1 cellular context compared by ENCODE assay signal in genomic region chr7:73308665-73309214, GRCh38.
TF ChIP-seq lines count a peak whose summit lies in the region.

Gene NSUN5, minus strand, starts transcription at chr7:73308826. Its CDS starts 36 bp downstream, at chr7:73308790.

TF ChIP-seq in K562, 482 proteins besides CTCF, POLR2A, EP300 and RAD21 (continued from another document and continues in another):
- TF ChIP-seq CHD1 (IDR thresholded peaks at IDR 0.05; ENCODE audit: low read length) (no peak), MTA2 (IDR thresholded peaks at IDR 0.05; ENCODE audit: low read depth) (no peak), ZBTB7A (IDR thresholded peaks at IDR 0.05; ENCODE audit: borderline replicate concordance, control insufficient read depth, low read depth, low read length) (no peak), ELF4 (CRISPR knock-in tag; IDR thresholded peaks at IDR 0.05) (peak; percentile 76; the same call in 1 of the 2 replicates), ZNF696 (CRISPR knock-in tag; conservative IDR thresholded peaks at IDR 0.05) (no peak), CCAR2 (IDR thresholded peaks at IDR 0.05; ENCODE audit: low read depth, low read length) (no peak), ZNF133 (CRISPR knock-in tag; IDR thresholded peaks at IDR 0.05) (no peak), ZNF165 (CRISPR knock-in tag; IDR thresholded peaks at IDR 0.05; ENCODE audit: borderline replicate concordance) (no peak), ATF3 (IDR thresholded peaks at IDR 0.05) (peak; percentile 14; the same call in 1 of the 2 replicates), ATF3 (CRISPR knock-in tag; conservative IDR thresholded peaks at IDR 0.05) (0 out of 2 replicates have a peak, but pooled peaks have one; percentile 40), SRSF3 (IDR thresholded peaks at IDR 0.05; ENCODE audit: insufficient read depth, low read length) (no peak), TOE1 (IDR thresholded peaks at IDR 0.05; ENCODE audit: borderline replicate concordance) (no peak), TOE1 (CRISPR knock-in tag; IDR thresholded peaks at IDR 0.05; ENCODE audit: borderline replicate concordance, low read depth) (no peak), RBM34 (IDR thresholded peaks at IDR 0.05; ENCODE audit: borderline replicate concordance, insufficient read depth, low read length) (no peak), ZBTB1 (CRISPR knock-in tag; IDR thresholded peaks at IDR 0.05; ENCODE audit: borderline replicate concordance, low read depth) (0 out of 2 replicates have a peak, but pooled peaks have one; percentile 25), CXXC5 (CRISPR knock-in tag; IDR thresholded peaks at IDR 0.05) (peak; percentile 97), HIVEP1 (CRISPR knock-in tag; IDR thresholded peaks at IDR 0.05) (no peak), EWSR1 (IDR thresholded peaks at IDR 0.05; ENCODE audit: borderline replicate concordance, low read depth, partially characterized antibody) (no peak), GTF2E2 (tag; IDR thresholded peaks at IDR 0.05) (peak; percentile 71), RHOXF2B (CRISPR knock-in tag; conservative IDR thresholded peaks at IDR 0.05) (no peak), LARP7 (IDR thresholded peaks at IDR 0.05) (no peak), RNF219 (CRISPR knock-in tag; IDR thresholded peaks at IDR 0.05) (no peak), POLR2G (IDR thresholded peaks at IDR 0.05; ENCODE audit: low read depth, low read length) (peak; percentile 96), CHD2 (IDR thresholded peaks at IDR 0.05; ENCODE audit: low read depth, low read length) (no peak), EHMT2 (IDR thresholded peaks at IDR 0.05) (0 out of 2 replicates have a peak, but pooled peaks have one; percentile 55), ZZZ3 (IDR thresholded peaks at IDR 0.05) (no peak), ZNF551 (CRISPR knock-in tag; IDR thresholded peaks at IDR 0.05) (no peak), NCOR1 (IDR thresholded peaks at IDR 0.05) (no peak), MYC (IDR thresholded peaks at IDR 0.05; ENCODE audit: low read depth, low read length) (peak; percentile 95), MYC (CRISPR knock-in tag; IDR thresholded peaks at IDR 0.05; ENCODE audit: borderline replicate concordance, low read depth) (no peak), MAX (CRISPR knock-in tag; IDR thresholded peaks at IDR 0.05) (peak; percentile 97), HINFP (tag; conservative IDR thresholded peaks at IDR 0.05; ENCODE audit: low read depth) (no peak), DLX4 (CRISPR knock-in tag; IDR thresholded peaks at IDR 0.05) (no peak), SREBF1 (IDR thresholded peaks at IDR 0.05; ENCODE audit: borderline replicate concordance, low read depth, low read length) (no peak), SNRNP70 (optimal IDR thresholded peaks at IDR 0.05; ENCODE audit: low read depth, low read length) (no peak), MNT (conservative IDR thresholded peaks at IDR 0.05) (peak; percentile 82 to 93), ADNP (tag; IDR thresholded peaks at IDR 0.05) (no peak), ZNF695 (CRISPR knock-in tag; IDR thresholded peaks at IDR 0.05) (no peak), BRF1 (IDR thresholded peaks at IDR 0.05; ENCODE audit: borderline replicate concordance, extremely low read depth, insufficient read length) (no peak), PBX2 (CRISPR knock-in tag; IDR thresholded peaks at IDR 0.05; ENCODE audit: low read depth) (no peak), PBX2 (tag; conservative IDR thresholded peaks at IDR 0.05; ENCODE audit: low read depth) (no peak), ZNF780A (CRISPR knock-in tag; IDR thresholded peaks at IDR 0.05) (no peak), HES1 (IDR thresholded peaks at IDR 0.05; ENCODE audit: low read depth) (no peak), MLLT1 (IDR thresholded peaks at IDR 0.05) (peak in 1 of 2 experiments; percentile 10; a peak in 1 of 4 replicates), DNMT1 (IDR thresholded peaks at IDR 0.05) (no peak), ATF7 (IDR thresholded peaks at IDR 0.05) (peak; percentile 55; the same call in 1 of the 2 replicates), ZBTB12 (CRISPR knock-in tag; IDR thresholded peaks at IDR 0.05) (no peak), ZNF395 (CRISPR knock-in tag; IDR thresholded peaks at IDR 0.05) (peak; percentile 97), EZH2 (IDR thresholded peaks at IDR 0.05; ENCODE audit: borderline replicate concordance, low read depth, low read length) (no peak), KDM1A (IDR thresholded peaks at IDR 0.05) (no peak), ZNF699 (CRISPR knock-in tag; IDR thresholded peaks at IDR 0.05; ENCODE audit: insufficient replicate concordance) (no peak), MTA3 (IDR thresholded peaks at IDR 0.05; ENCODE audit: borderline replicate concordance) (peak; percentile 16; the same call in 1 of the 2 replicates), NFIX (CRISPR knock-in tag; IDR thresholded peaks at IDR 0.05; ENCODE audit: low read depth) (no peak), ZNF445 (CRISPR knock-in tag; IDR thresholded peaks at IDR 0.05; ENCODE audit: low read depth) (no peak), ELK3 (CRISPR knock-in tag; IDR thresholded peaks at IDR 0.05) (no peak), TCF7 (IDR thresholded peaks at IDR 0.05; ENCODE audit: borderline replicate concordance) (no peak), ZKSCAN8 (CRISPR knock-in tag; IDR thresholded peaks at IDR 0.05) (no peak), SP2 (IDR thresholded peaks at IDR 0.05; ENCODE audit: extremely low read depth, low read depth, low read length, poor library complexity, severe bottlenecking) (no peak)
